Comparison of ENCODE assay signal across 14 cellular contexts in genomic region chr3:70290431-70291096, GRCh38. TPM values are rescaled to one million over a fixed set of nuclear protein-coding genes. Genes with fewer than 3 reads are reported as not detected.
DNase-seq lines count a peak whose midpoint lies in the region; ATAC-seq and TF ChIP-seq lines count a peak whose summit lies in the region.
"Not testable (repeated sequence)": the region's sequence is repeated elsewhere in the genome, so short reads cannot be mapped to it uniquely, and the experiment has no call there.
"Had no signal": no experiment of that assay in that cellular context is flagged by ENCODE, and none has a peak within 500 bp of the region (broad histone marks: within the 10 kb centered on the region; RNA-seq: fewer than 3 reads in every experiment).

No MANE protein-coding gene starts in this region.

- not testable (repeated sequence) for H3K4me1 Mint-ChIP-seq in WTC11

- peaks cover 12% of the 10 kb centered on the region for H3K9me3 Mint-ChIP-seq in WTC11

- H3K4me3 ChIP-seq in iPS-15b (ENCODE audit: low read depth, low read length) = peak overlapping the region; percentile 22

- not testable (repeated sequence) for H3K27me3 ChIP-seq in iPS-15b (ENCODE audit: control insufficient read depth, insufficient read depth, low read length)

- not testable (repeated sequence) for H3K27ac Mint-ChIP-seq in WTC11

- H3K9ac ChIP-seq in ES-I3 (ENCODE audit: low read depth, low read length) = peak overlapping the region; percentile 34
- H3K9ac ChIP-seq in iPS-15b (ENCODE audit: low read depth, low read length) = not testable (repeated sequence)

- CTCF ChIA-PET in WTC11 (lab: Charles Lee) = not testable (repeated sequence)

- not testable (repeated sequence) for TF ChIP-seq CTCF in WTC11 (IDR thresholded peaks at IDR 0.05)

- not testable (repeated sequence) for H3K4me3 Mint-ChIP-seq in WTC11

- H3K36me3 ChIP-seq in ES-I3 (ENCODE audit: insufficient read depth, low read length); iPS-15b (ENCODE audit: control insufficient read depth, insufficient read depth, low read length): not testable (repeated sequence)

- H3K9me3 ChIP-seq in ES-I3 (ENCODE audit: control insufficient read depth, insufficient read depth, low read length); iPS-15b (ENCODE audit: control insufficient read depth, insufficient read depth, low read length): not testable (repeated sequence)

- not testable (repeated sequence) for H3K27me3 Mint-ChIP-seq in WTC11 (ENCODE audit: low read depth)

- not testable (repeated sequence) for ATAC-seq in WTC11

- POLR2A ChIA-PET in WTC11 (lab: Charles Lee) = not testable (repeated sequence)

- H3K4me1 ChIP-seq in ES-I3 (ENCODE audit: insufficient read depth, low read length); iPS-15b (ENCODE audit: control insufficient read depth, insufficient read depth, low read length): not testable (repeated sequence)

- not testable (repeated sequence) for H3K36me3 Mint-ChIP-seq in WTC11

- peak; percentile 36 for DNase-seq in Daoy (ENCODE audit: low read depth)
- peak; percentile 0 for DNase-seq in NCI-H69 (lab: John Stamatoyannopoulos, UW)
- DNase-seq in NCI-H748 treated with DMSO at 0.1 percent for 48 hours (lab: John Stamatoyannopoulos, UW) = peak; percentile 2
- peak; percentile 51 for DNase-seq in RPMI8226
- peak; percentile 21 for DNase-seq in WTC11 (ENCODE audit: low spot score)

RNA-seq across cellular contexts. Expression of gene MDFIC2, which starts 21.9 kb away (rescaled TPM):
- not detected in 2 replicates for total RNA-seq in Daoy (2014; rRNA removed; shearing (Covaris generic))
- total RNA-seq in WTC11 (2021) = not detected in 3 replicates
- total RNA-seq: A673; Calu3; CD4-positive, alpha-beta memory T cell; CD4-positive, CD25-positive, alpha-beta regulatory T cell; CD8-positive, alpha-beta memory T cell; G401; GM12878 had no signal

Comparison
In these comparisons a context has a peak if more than half of its experiments do, and no peak if none do; other contexts are left out.
1. DNase-seq: peak in every context shown above with its lines; median percentile 51 in RPMI8226; 36 in Daoy; 21 in WTC11; 2 in NCI-H748 treated with DMSO at 0.1 percent for 48 hours; 0 in NCI-H69.